In genomic region chr12:57724936-57725740, GRCh38 we compare ENCODE assay signal across 12 cellular contexts. TPM values are rescaled to one million over a fixed set of nuclear protein-coding genes. Genes with fewer than 3 reads are reported as not detected.
DNase-seq lines count a peak whose midpoint lies in the region; ATAC-seq and TF ChIP-seq lines count a peak whose summit lies in the region.
"Had no signal": no experiment of that assay in that cellular context is flagged by ENCODE, and none has a peak within 500 bp of the region (broad histone marks: within the 10 kb centered on the region; RNA-seq: fewer than 3 reads in every experiment).

No MANE protein-coding gene starts in this region.

- POLR2A ChIA-PET in activated CD8-positive, alpha-beta T cell treated with anti-CD3 and anti-CD28 coated beads, Interleukin-2, amount 10 ng/mL, durations not matched to agents 7 days and 5 days (lab: Charles Lee) = interaction anchor here (0.9 kb wide), 1 partner anchor 16 kb away, joined by 5 read pairs; no protein-coding TSS in a partner anchor
- POLR2A ChIA-PET in activated CD8-positive, alpha-beta T cell treated with anti-CD3 and anti-CD28 coated beads for 36 hours (lab: Charles Lee) = interaction anchor here (0.9 to 1.4 kb wide), 5 partner anchors 12 to 150 kb away, joined by 3 read pairs; partner anchors contain the start of gene OS9

- H3K27me3 Mint-ChIP-seq in activated CD8-positive, alpha-beta T cell treated with anti-CD3 and anti-CD28 coated beads, Interleukin-2, amount 10 ng/mL, durations not matched to agents 7 days and 5 days (ENCODE audit: low read depth) = no peaks in the 10 kb centered on the region
- H3K27me3 Mint-ChIP-seq in activated CD8-positive, alpha-beta T cell treated with anti-CD3 and anti-CD28 coated beads for 36 hours = no peaks in the 10 kb centered on the region
- H3K27me3 Mint-ChIP-seq in activated T-helper 17 cell treated with anti-CD3 and anti-CD28 coated beads, Interleukin-2, amount 50 U/mL, for 72 hours = no peaks in the 10 kb centered on the region

- no peak overlapping the region for H3K4me3 Mint-ChIP-seq in activated CD8-positive, alpha-beta T cell treated with anti-CD3 and anti-CD28 coated beads, Interleukin-2, amount 10 ng/mL, durations not matched to agents 7 days and 5 days
- H3K4me3 Mint-ChIP-seq in activated CD8-positive, alpha-beta T cell treated with anti-CD3 and anti-CD28 coated beads for 36 hours = no peak overlapping the region
- no peak overlapping the region for H3K4me3 Mint-ChIP-seq in activated T-helper 17 cell treated with anti-CD3 and anti-CD28 coated beads, Interleukin-2, amount 50 U/mL, for 72 hours

- peak; percentile 6 for TF ChIP-seq POLR2A in GM18951 (IDR thresholded peaks at IDR 0.05; ENCODE audit: extremely low read depth, insufficient read depth, insufficient read length)
- no peak for TF ChIP-seq POLR2A in gastroesophageal sphincter (IDR thresholded peaks at IDR 0.05)
- TF ChIP-seq POLR2A in spleen (IDR thresholded peaks at IDR 0.05) = no peak

- in situ Hi-C loops in GM18951 (cut with MboI; ENCODE audit: low sequenced_read_pairs, unreplicated experiment) = no loop called here

- ATAC-seq in activated CD8-positive, alpha-beta T cell treated with anti-CD3 and anti-CD28 coated beads, Interleukin-2, amount 10 ng/mL, durations not matched to agents 7 days and 5 days = no peak
- ATAC-seq in activated CD8-positive, alpha-beta T cell treated with anti-CD3 and anti-CD28 coated beads for 36 hours = no peak
- no peak for ATAC-seq in activated T-helper 17 cell treated with anti-CD3 and anti-CD28 coated beads, Interleukin-2, amount 50 U/mL, for 72 hours (replicated peaks)
- no peak for ATAC-seq in gastroesophageal sphincter

- H3K4me3 ChIP-seq in neutrophil (ENCODE audit: low read depth in 1 of 2, low read length in 1 of 2) (no peak overlapping the region), gastroesophageal sphincter (no peak overlapping the region), spleen (no peak overlapping the region)

- H3K27ac ChIP-seq in neutrophil = peak overlapping the region; percentile 61
- H3K27ac ChIP-seq in gastroesophageal sphincter = no peak overlapping the region
- no peak overlapping the region for H3K27ac ChIP-seq in spleen

- no peak for TF ChIP-seq CTCF in activated CD8-positive, alpha-beta T cell treated with anti-CD3 and anti-CD28 coated beads for 36 hours (IDR thresholded peaks at IDR 0.05)
- TF ChIP-seq CTCF in neutrophil (IDR thresholded peaks at IDR 0.05) (no peak), gastroesophageal sphincter (IDR thresholded peaks at IDR 0.05) (no peak), spleen (IDR thresholded peaks at IDR 0.05 in 8 of 11, conservative IDR thresholded peaks at IDR 0.05 in 3 of 11) (no peak)

- H3K36me3 Mint-ChIP-seq in activated CD8-positive, alpha-beta T cell treated with anti-CD3 and anti-CD28 coated beads, Interleukin-2, amount 10 ng/mL, durations not matched to agents 7 days and 5 days (ENCODE audit: low read depth) = peaks cover 63% of the 10 kb centered on the region
- peaks cover 25% of the 10 kb centered on the region for H3K36me3 Mint-ChIP-seq in activated CD8-positive, alpha-beta T cell treated with anti-CD3 and anti-CD28 coated beads for 36 hours (ENCODE audit: low read depth)
- peaks cover 67% of the 10 kb centered on the region for H3K36me3 Mint-ChIP-seq in activated T-helper 17 cell treated with anti-CD3 and anti-CD28 coated beads, Interleukin-2, amount 50 U/mL, for 72 hours (ENCODE audit: low read depth)

- H3K9me3 ChIP-seq in neutrophil = no peaks in the 10 kb centered on the region
- no peaks in the 10 kb centered on the region for H3K9me3 ChIP-seq in gastroesophageal sphincter
- H3K9me3 ChIP-seq in spleen = no peaks in the 10 kb centered on the region
- H3K9me3 ChIP-seq: breast epithelium, left ventricle myocardium inferior, upper lobe of left lung had no signal

- WGBS in gastroesophageal sphincter (ENCODE audit: low coverage in 1 of 2), 2 donors = 41 to 47% methylated on average over 2 to 4 of the region's 11 CpGs
- 70 to 84% (median 80%) methylated on average over 7 to 11 of the region's 11 CpGs for WGBS in spleen, 5 donors

- peaks cover 96% of the 10 kb centered on the region for H3K36me3 ChIP-seq in neutrophil
- H3K36me3 ChIP-seq in gastroesophageal sphincter = peaks cover 0 to 21% of the 10 kb centered on the region in 2 donors
- H3K36me3 ChIP-seq in spleen = peaks cover 0 to 67% (median 54%) of the 10 kb centered on the region in 6 donors
- H3K36me3 ChIP-seq: breast epithelium had no signal

- TF ChIP-seq EP300 in gastroesophageal sphincter (IDR thresholded peaks at IDR 0.05) = no peak

- no peaks in the 10 kb centered on the region for H3K9me3 Mint-ChIP-seq in activated CD8-positive, alpha-beta T cell treated with anti-CD3 and anti-CD28 coated beads, Interleukin-2, amount 10 ng/mL, durations not matched to agents 7 days and 5 days (ENCODE audit: insufficient read depth)
- no peaks in the 10 kb centered on the region for H3K9me3 Mint-ChIP-seq in activated CD8-positive, alpha-beta T cell treated with anti-CD3 and anti-CD28 coated beads for 36 hours
- H3K9me3 Mint-ChIP-seq in activated T-helper 17 cell treated with anti-CD3 and anti-CD28 coated beads, Interleukin-2, amount 50 U/mL, for 72 hours = no peaks in the 10 kb centered on the region

- intact Hi-C loops in activated CD8-positive, alpha-beta T cell treated with anti-CD3 and anti-CD28 coated beads for 36 hours (cut with micrococcal nuclease) = no loop called here
- intact Hi-C loops in spleen (cut with DNase I; ENCODE audit: low total_unique reads) = no loop called here

- no peaks in the 10 kb centered on the region for H3K27me3 ChIP-seq in neutrophil
- peaks cover 50% of the 10 kb centered on the region for H3K27me3 ChIP-seq in gastroesophageal sphincter
- H3K27me3 ChIP-seq in spleen (replicated peaks in 1 of 7) = no peaks in the 10 kb centered on the region
- H3K27me3 ChIP-seq: breast epithelium, upper lobe of left lung had no signal

- H3K27ac Mint-ChIP-seq in activated CD8-positive, alpha-beta T cell treated with anti-CD3 and anti-CD28 coated beads, Interleukin-2, amount 10 ng/mL, durations not matched to agents 7 days and 5 days = peak overlapping the region; percentile 56
- H3K27ac Mint-ChIP-seq in activated CD8-positive, alpha-beta T cell treated with anti-CD3 and anti-CD28 coated beads for 36 hours = no peak overlapping the region
- peak overlapping the region; percentile 42 for H3K27ac Mint-ChIP-seq in activated T-helper 17 cell treated with anti-CD3 and anti-CD28 coated beads, Interleukin-2, amount 50 U/mL, for 72 hours

- DNase-seq in activated CD8-positive, alpha-beta T cell treated with anti-CD3 and anti-CD28 coated beads, Interleukin-2, amount 10 ng/mL, durations not matched to agents 7 days and 5 days = no peak
- no peak for DNase-seq in activated CD8-positive, alpha-beta T cell treated with anti-CD3 and anti-CD28 coated beads for 36 hours
- DNase-seq in spleen = no peak
- no peak for DNase-seq in DMS53 (lab: John Stamatoyannopoulos, UW)
- DNase-seq: stimulated activated CD4-positive, alpha-beta T cell treated with anti-CD3 and anti-CD28 coated beads, Interleukin-12 subunit alpha, Interleukin-12 subunit beta, amount 100 ng/mL, for 4 hours had no signal

- CTCF ChIA-PET in activated CD8-positive, alpha-beta T cell treated with anti-CD3 and anti-CD28 coated beads, Interleukin-2, amount 10 ng/mL, durations not matched to agents 7 days and 5 days (lab: Charles Lee) = interaction anchor here (0.7 to 2.0 kb wide), 3 partner anchors 17 to 99 kb away, joined by 3 to 10 read pairs (median 4); partner anchors contain the start of gene TSPAN31
- CTCF ChIA-PET in activated CD8-positive, alpha-beta T cell treated with anti-CD3 and anti-CD28 coated beads for 36 hours (lab: Charles Lee) = interaction anchor here (1.4 to 1.5 kb wide), 2 partner anchors 16 to 69 kb away, joined by 3 to 8 read pairs; no protein-coding TSS in a partner anchor

- H3K4me1 ChIP-seq in neutrophil (ENCODE audit: control insufficient read depth in 1 of 2, insufficient read depth in 1 of 2, low read depth in 1 of 2, low read length in 1 of 2) (no peaks in the 10 kb centered on the region), gastroesophageal sphincter (peaks cover 0 to 28% (median 4%) of the 10 kb centered on the region in 3 donors), spleen (peaks cover 0 to 24% (median 7%) of the 10 kb centered on the region in 6 donors)

- H3K4me1 Mint-ChIP-seq in activated CD8-positive, alpha-beta T cell treated with anti-CD3 and anti-CD28 coated beads, Interleukin-2, amount 10 ng/mL, durations not matched to agents 7 days and 5 days (ENCODE audit: low read depth) = peaks cover 12% of the 10 kb centered on the region
- H3K4me1 Mint-ChIP-seq in activated CD8-positive, alpha-beta T cell treated with anti-CD3 and anti-CD28 coated beads for 36 hours (ENCODE audit: low read depth) = peaks cover 6% of the 10 kb centered on the region
- H3K4me1 Mint-ChIP-seq in activated T-helper 17 cell treated with anti-CD3 and anti-CD28 coated beads, Interleukin-2, amount 50 U/mL, for 72 hours = peaks cover 16% of the 10 kb centered on the region

RNA-seq across cellular contexts. Expression of gene AGAP2, which starts 13.4 kb away (rescaled TPM):
- total RNA-seq in activated CD8-positive, alpha-beta T cell treated with anti-CD3 and anti-CD28 coated beads, Interleukin-2, amount 10 ng/mL, durations not matched to agents 7 days and 5 days = 10 to 100 TPM; 68.6 to 72.5 TPM
- 10 to 100 TPM; 22.4 TPM for total RNA-seq in activated CD8-positive, alpha-beta T cell treated with anti-CD3 and anti-CD28 coated beads for 36 hours
- total RNA-seq in activated T-helper 17 cell treated with anti-CD3 and anti-CD28 coated beads, Interleukin-2, amount 50 U/mL, for 72 hours = 10 to 100 TPM; 34.9 to 52.0 TPM
- total RNA-seq in gastroesophageal sphincter = 1 to 10 TPM; 1.6 to 4.2 (median 3.3) TPM
- 10 to 100 TPM; 13.4 to 21.8 (median 19.5) TPM for total RNA-seq in spleen
- polyA plus RNA-seq in spleen = 1 to 10 TPM; 5.5 to 9.9 (median 6.6) TPM

RNA-seq across cellular contexts. Expression of gene TSPAN31, which starts 19.7 kb away (rescaled TPM):
- total RNA-seq in activated CD8-positive, alpha-beta T cell treated with anti-CD3 and anti-CD28 coated beads, Interleukin-2, amount 10 ng/mL, durations not matched to agents 7 days and 5 days = 10 to 100 TPM; 12.9 to 13.3 TPM
- 1 to 10 TPM; 6.9 to 7.5 TPM for total RNA-seq in activated CD8-positive, alpha-beta T cell treated with anti-CD3 and anti-CD28 coated beads for 36 hours
- 10 to 100 TPM; 10.7 to 18.7 TPM for total RNA-seq in activated T-helper 17 cell treated with anti-CD3 and anti-CD28 coated beads, Interleukin-2, amount 50 U/mL, for 72 hours
- total RNA-seq in gastroesophageal sphincter = 10 to 100 TPM; 47.0 to 75.8 (median 53.2) TPM
- 10 to 100 TPM; 27.1 to 93.1 (median 33.4) TPM for total RNA-seq in spleen
- polyA plus RNA-seq in spleen = 10 to 100 TPM; 16.9 to 25.9 (median 25.3) TPM

RNA-seq across cellular contexts. Expression of gene CDK4, which starts 27.0 kb away (rescaled TPM):
- 100 to 1,000 TPM; 132 to 146 TPM for total RNA-seq in activated CD8-positive, alpha-beta T cell treated with anti-CD3 and anti-CD28 coated beads, Interleukin-2, amount 10 ng/mL, durations not matched to agents 7 days and 5 days
- 100 to 1,000 TPM; 218 to 221 TPM for total RNA-seq in activated CD8-positive, alpha-beta T cell treated with anti-CD3 and anti-CD28 coated beads for 36 hours
- 100 to 1,000 TPM; 132 to 242 TPM for total RNA-seq in activated T-helper 17 cell treated with anti-CD3 and anti-CD28 coated beads, Interleukin-2, amount 50 U/mL, for 72 hours
- total RNA-seq in gastroesophageal sphincter (100 to 1,000 TPM in 2 of 4 donors, 10 to 100 TPM in 2; 56.7 to 107 (median 101) TPM), spleen (10 to 100 TPM; 34.3 to 77.8 (median 51.6) TPM)
- 10 to 100 TPM; 36.2 to 72.0 (median 56.0) TPM for polyA plus RNA-seq in spleen

RNA-seq across cellular contexts. Expression of gene MARCHF9, which starts 29.8 kb away (rescaled TPM):
- 10 to 100 TPM; 23.6 to 24.4 TPM for total RNA-seq in activated CD8-positive, alpha-beta T cell treated with anti-CD3 and anti-CD28 coated beads, Interleukin-2, amount 10 ng/mL, durations not matched to agents 7 days and 5 days
- 10 to 100 TPM; 23.4 to 24.3 TPM for total RNA-seq in activated CD8-positive, alpha-beta T cell treated with anti-CD3 and anti-CD28 coated beads for 36 hours
- total RNA-seq in activated T-helper 17 cell treated with anti-CD3 and anti-CD28 coated beads, Interleukin-2, amount 50 U/mL, for 72 hours = 10 to 100 TPM; 22.5 to 26.9 TPM
- total RNA-seq in gastroesophageal sphincter = 10 to 100 TPM in 1 of 4 donors, 1 to 10 TPM in 3; 3.4 to 11.1 (median 7.9) TPM
- total RNA-seq in spleen = 10 to 100 TPM; 17.2 to 36.8 (median 23.0) TPM
- 10 to 100 TPM; 29.0 to 49.0 (median 33.0) TPM for polyA plus RNA-seq in spleen

RNA-seq across cellular contexts. Expression of gene OS9, which starts 31.2 kb away (rescaled TPM):
- total RNA-seq in activated CD8-positive, alpha-beta T cell treated with anti-CD3 and anti-CD28 coated beads, Interleukin-2, amount 10 ng/mL, durations not matched to agents 7 days and 5 days = 100 to 1,000 TPM; 100 to 107 TPM
- 10 to 100 TPM; 53.0 to 56.3 TPM for total RNA-seq in activated CD8-positive, alpha-beta T cell treated with anti-CD3 and anti-CD28 coated beads for 36 hours
- total RNA-seq in activated T-helper 17 cell treated with anti-CD3 and anti-CD28 coated beads, Interleukin-2, amount 50 U/mL, for 72 hours = 100 to 1,000 TPM; 107 to 114 TPM
- total RNA-seq in gastroesophageal sphincter (100 to 1,000 TPM; 161 to 235 (median 186) TPM), spleen (100 to 1,000 TPM; 227 to 323 (median 256) TPM)
- 100 to 1,000 TPM in 2 of 3 donors, 10 to 100 TPM in 1; 94.9 to 161 (median 130) TPM for polyA plus RNA-seq in spleen
